Comparison of ENCODE assay signal across 23 cellular contexts in genomic region chr1:203544485-203544884, GRCh38. TPM values are rescaled to one million over a fixed set of nuclear protein-coding genes. Genes with fewer than 3 reads are reported as not detected.
"Had no signal": no experiment of that assay in that cellular context is flagged by ENCODE, and none has a peak within 500 bp of the region (broad histone marks: within the 10 kb centered on the region; RNA-seq: fewer than 3 reads in every experiment).

No MANE protein-coding gene starts in this region.

- H3K4me1 ChIP-seq: adrenal gland, gastrocnemius medialis had no signal

- H3K27ac ChIP-seq: adrenal gland, cardiac muscle cell, gastrocnemius medialis, right atrium auricular region, vagina had no signal

- H3K9me3 ChIP-seq: adrenal gland, gastrocnemius medialis, right atrium auricular region, vagina had no signal

- DNase-seq: activated B cell treated with CpG ODN at 0.5 μM for 24 hours; activated CD4-positive, alpha-beta T cell treated with anti-CD3 and anti-CD28 coated beads for 48 hours; activated CD8-positive, alpha-beta T cell treated with anti-CD3 and anti-CD28 coated beads for 36 hours; activated effector memory CD4-positive, alpha-beta T cell treated with Interleukin-2 at 50 U/mL for 16 hours; activated T-cell treated with anti-CD3 and anti-CD28 coated beads, Interleukin-2, amount 50 U/mL, for 4 hours; gastrocnemius medialis; nephron progenitor cell; occipital lobe; small intestine; stimulated activated CD4-positive, alpha-beta T cell treated with anti-CD3 and anti-CD28 coated beads, Interleukin-4, amount 100 ng/mL, for 4 hours; stimulated activated CD8-positive, alpha-beta memory T cell treated with anti-CD3 and anti-CD28 coated beads, Interleukin-4, amount 100 ng/mL, for 48 hours; T-helper 17 cell had no signal

- H3K36me3 ChIP-seq: adrenal gland, cardiac muscle cell, gastrocnemius medialis, right atrium auricular region, vagina had no signal

- H3K27me3 ChIP-seq: adrenal gland, cardiac muscle cell, gastrocnemius medialis, right atrium auricular region, vagina had no signal

- H3K4me3 ChIP-seq: adrenal gland, cardiac muscle cell, gastrocnemius medialis, right atrium auricular region, vagina had no signal

RNA-seq across cellular contexts. Expression of gene OPTC, which starts 50.5 kb away (rescaled TPM):
- total RNA-seq: activated B cell treated with CpG ODN at 0.5 μM for 24 hours; activated CD8-positive, alpha-beta T cell treated with anti-CD3 and anti-CD28 coated beads for 36 hours; activated T-cell treated with anti-CD3 and anti-CD28 coated beads, Interleukin-2, amount 50 U/mL, for 4 hours; adrenal gland; cardiac muscle cell; dermis microvascular lymphatic vessel endothelial cell; epithelial cell of proximal tubule; gastrocnemius medialis; liver; mesenteric fat pad; occipital lobe; posterior vena cava; right atrium auricular region; T-helper 17 cell; temporal lobe; vagina had no signal
- polyA plus RNA-seq: cardiac muscle cell, keratinocyte, liver, small intestine had no signal
